ENCODE assay signal across 8 cellular contexts in genomic region chr16:28923652-28924398, GRCh38. TPM values are rescaled to one million over a fixed set of nuclear protein-coding genes. Genes with fewer than 3 reads are reported as not detected.
DNase-seq lines count a peak whose midpoint lies in the region; ATAC-seq and TF ChIP-seq lines count a peak whose summit lies in the region.

No MANE protein-coding gene starts in this region.

- peaks cover 36% of the 10 kb centered on the region for H3K36me3 Mint-ChIP-seq in activated B cell treated with CpG ODN at 0.5 μM for 24 hours (ENCODE audit: low read depth)

- H3K36me3 ChIP-seq in ES-I3 (ENCODE audit: insufficient read depth, low read length) (peaks cover 4% of the 10 kb centered on the region; the same call in 1 of the 2 replicates), vagina (peaks cover 0 to 6% of the 10 kb centered on the region in 2 donors)

- peak overlapping the region; percentile 94 for H3K27ac ChIP-seq in vagina

- H3K27me3 Mint-ChIP-seq in activated B cell treated with CpG ODN at 0.5 μM for 24 hours = no peaks in the 10 kb centered on the region

- peak; percentile 56 for DNase-seq in activated B cell treated with CpG ODN at 0.5 μM for 24 hours
- DNase-seq in kidney tubule cell (ENCODE audit: low spot score) = peak; percentile 6
- no peak for DNase-seq in vagina (ENCODE audit: extremely low spot score in 2 of 2)
- DNase-seq in SK-N-DZ (ENCODE audit: low spot score) = no peak
- no peak for DNase-seq in activated effector memory CD4-positive, alpha-beta T cell treated with Interleukin-2 at 50 U/mL for 16 hours

- intact Hi-C loops in activated B cell treated with CpG ODN at 0.5 μM for 24 hours (cut with micrococcal nuclease) = loop anchor here (1.0 to 2.0 kb wide), 11 partner anchors 8 to 1971 kb away; partner anchors contain the start of genes ATP2A1, BCL7C, NFATC2IP and SH2B1
- intact Hi-C loops in vagina (cut with DNase I) = no loop called here

- CTCF ChIA-PET in activated B cell treated with CpG ODN at 0.5 μM for 24 hours (lab: Charles Lee) = interaction anchor here (0.9 to 3.4 kb wide), 9 partner anchors 8 to 101 kb away, joined by 3 to 34 read pairs (median 4); partner anchors contain the start of genes ATXN2L, CD19 and NFATC2IP

- peak overlapping the region; percentile 96 for H3K27ac Mint-ChIP-seq in activated B cell treated with CpG ODN at 0.5 μM for 24 hours

- H3K9me3 Mint-ChIP-seq in activated B cell treated with CpG ODN at 0.5 μM for 24 hours = no peaks in the 10 kb centered on the region

- peak; percentile 70 for ATAC-seq in GM19395 (IDR thresholded peaks at IDR 0.05; ENCODE audit: unreplicated experiment)
- peak; percentile 66 for ATAC-seq in HG03378 (IDR thresholded peaks at IDR 0.05; ENCODE audit: unreplicated experiment)
- ATAC-seq in activated B cell treated with CpG ODN at 0.5 μM for 24 hours (ENCODE audit: low read depth) = peak; percentile 59

- H3K4me3 ChIP-seq in vagina = peak overlapping the region; percentile 69 to 77

- peak overlapping the region; percentile 90 for H3K4me3 Mint-ChIP-seq in activated B cell treated with CpG ODN at 0.5 μM for 24 hours

- TF ChIP-seq CTCF in activated B cell treated with CpG ODN at 0.5 μM for 24 hours (IDR thresholded peaks at IDR 0.05) (no peak), vagina (IDR thresholded peaks at IDR 0.05) (no peak)

- H3K4me1 ChIP-seq in ES-I3 (ENCODE audit: insufficient read depth, low read length) (peaks cover 4% of the 10 kb centered on the region), vagina (peaks cover 17% of the 10 kb centered on the region)

- no peak for TF ChIP-seq POLR2A in vagina (IDR thresholded peaks at IDR 0.05)

- no peaks in the 10 kb centered on the region for H3K27me3 ChIP-seq in vagina

- peaks cover 53% of the 10 kb centered on the region for H3K4me1 Mint-ChIP-seq in activated B cell treated with CpG ODN at 0.5 μM for 24 hours

- no peaks in the 10 kb centered on the region for H3K9me3 ChIP-seq in ES-I3 (ENCODE audit: control insufficient read depth, insufficient read depth, low read length)
- no peaks in the 10 kb centered on the region for H3K9me3 ChIP-seq in vagina

- peak overlapping the region; percentile 48 for H3K9ac ChIP-seq in ES-I3 (ENCODE audit: low read depth, low read length)

- POLR2A ChIA-PET in activated B cell treated with CpG ODN at 0.5 μM for 24 hours (lab: Charles Lee) = interaction anchor here (0.6 to 10.1 kb wide), 17 partner anchors 11 to 1262 kb away, joined by 3 to 192 read pairs (median 18); partner anchors contain the start of genes ATP2A1, ATXN2L, CD19 and KCTD13

RNA-seq across cellular contexts. Expression of gene RABEP2, which starts 1.2 kb away (rescaled TPM):
- 93.5 and 110 TPM in 2 replicates for total RNA-seq in activated B cell treated with CpG ODN at 0.5 μM for 24 hours
- 44.7 TPM for total RNA-seq in vagina
- polyA plus RNA-seq in SK-N-DZ (2014; cell fraction: cytosol; rRNA removed) = 16.8 and 40.0 TPM in 2 replicates
- 18.0 and 25.7 TPM in 2 replicates for polyA plus RNA-seq in SK-N-DZ (2014; cell fraction: nucleus; rRNA removed)

RNA-seq across cellular contexts. Expression of gene CD19, which starts 7.9 kb away (rescaled TPM):
- total RNA-seq in activated B cell treated with CpG ODN at 0.5 μM for 24 hours = 295 and 316 TPM in 2 replicates
- not detected for total RNA-seq in vagina
- not detected in 2 replicates for polyA plus RNA-seq in SK-N-DZ (2014; cell fraction: cytosol; rRNA removed)
- 0.12 and 0.32 TPM in 2 replicates for polyA plus RNA-seq in SK-N-DZ (2014; cell fraction: nucleus; rRNA removed)

RNA-seq across cellular contexts. Expression of gene NFATC2IP, which starts 26.9 kb away (rescaled TPM):
- total RNA-seq in activated B cell treated with CpG ODN at 0.5 μM for 24 hours (62.9 and 85.7 TPM in 2 replicates), vagina (26.0 TPM)
- polyA plus RNA-seq in SK-N-DZ (2014; cell fraction: cytosol; rRNA removed) = 40.0 and 57.1 TPM in 2 replicates
- polyA plus RNA-seq in SK-N-DZ (2014; cell fraction: nucleus; rRNA removed) = 114 and 154 TPM in 2 replicates

RNA-seq across cellular contexts. Expression of gene ATP2A1, which starts 45.5 kb away (rescaled TPM):
- total RNA-seq in activated B cell treated with CpG ODN at 0.5 μM for 24 hours (0.71 and 1.0 TPM in 2 replicates), vagina (not detected)
- 0.36 and 2.9 TPM in 2 replicates for polyA plus RNA-seq in SK-N-DZ (2014; cell fraction: cytosol; rRNA removed)
- polyA plus RNA-seq in SK-N-DZ (2014; cell fraction: nucleus; rRNA removed) = 2.8 and 5.4 TPM in 2 replicates

RNA-seq across cellular contexts. Expression of gene SPNS1, which starts 50.8 kb away (rescaled TPM):
- total RNA-seq in activated B cell treated with CpG ODN at 0.5 μM for 24 hours (26.6 and 29.2 TPM in 2 replicates), vagina (29.0 TPM)
- polyA plus RNA-seq in SK-N-DZ (2014; cell fraction: cytosol; rRNA removed) = 51.1 and 55.8 TPM in 2 replicates
- polyA plus RNA-seq in SK-N-DZ (2014; cell fraction: nucleus; rRNA removed) = 43.3 and 43.6 TPM in 2 replicates

Comparison
In these comparisons a context has a peak if more than half of its experiments do, and no peak if none do; other contexts are left out.
1. DNase-seq: peak in activated B cell treated with CpG ODN at 0.5 μM for 24 hours (single experiment) and kidney tubule cell (single experiment); none in vagina (0 of 2), SK-N-DZ (single experiment) and activated effector memory CD4-positive, alpha-beta T cell treated with Interleukin-2 at 50 U/mL for 16 hours (single experiment).
2. RNA of gene CD19, which starts 7.9 kb away (total RNA-seq): 295 to 316 TPM in activated B cell treated with CpG ODN at 0.5 μM for 24 hours; not detected in vagina (single experiment); every median in the first group is over 100 times any median in the second.
3. Peak in every context shown above with its lines, with median percentiles within 50 percentile points of each other: ATAC-seq.